Comparison of ENCODE assay signal across 33 cellular contexts in the genomic region with DNA sequence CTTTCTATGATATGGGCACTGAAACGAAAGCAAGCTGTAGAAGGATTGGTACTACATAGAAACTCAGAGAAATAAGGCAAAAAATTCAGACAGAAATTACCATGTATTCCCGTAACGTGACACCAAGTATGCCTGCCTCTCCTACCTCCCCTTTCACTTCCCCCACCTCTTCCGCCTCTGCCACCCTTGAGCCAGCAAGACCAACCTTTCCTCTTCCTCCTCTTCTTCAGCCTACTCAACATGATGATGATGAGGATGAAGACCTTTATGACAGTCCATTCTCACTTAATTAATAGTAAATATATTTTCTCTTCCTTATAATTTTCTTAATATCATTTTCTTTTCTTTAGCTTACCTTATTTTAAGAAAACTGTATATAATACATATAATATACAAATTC.
"Had no signal": no experiment of that assay in that cellular context is flagged by ENCODE, and none has a peak within 500 bp of the region (broad histone marks: within the 10 kb centered on the region; RNA-seq: fewer than 3 reads in every experiment).

No MANE protein-coding gene starts in this region.

- H3K27me3 ChIP-seq: MG63 had no signal

- H3K4me2 ChIP-seq: KMS-11 had no signal

- DNase-seq: Karpas-422, Kasumi-1, MG63, MM.1S, MV-4-11, NCI-H1048, NCI-H1092, NCI-H1092 treated with DMSO at 0.1 percent for 48 hours, NCI-H1105, NCI-H1105 treated with DMSO at 0.1 percent for 48 hours, NCI-H1417, NCI-H1417 treated with DMSO at 0.1 percent for 48 hours, NCI-H1436, NCI-H1436 treated with DMSO at 0.1 percent for 48 hours, NCI-H146, NCI-H1694, NCI-H1694 treated with DMSO at 0.1 percent for 48 hours, NCI-H187, NCI-H187 treated with DMSO at 0.1 percent for 48 hours, NCI-H1930, NCI-H2081, NCI-H2081 treated with DMSO at 0.1 percent for 48 hours, NCI-H2107, NCI-H2171, NCI-H2171 treated with DMSO at 0.1 percent for 48 hours, NCI-H2227 treated with DMSO at 0.1 percent for 48 hours, NCI-H226, NCI-H345, NCI-H446, NCI-H446 treated with DMSO at 0.1 percent for 48 hours, NCI-H510A, NCI-H510A treated with DMSO at 0.1 percent for 48 hours had no signal

- H3K27ac ChIP-seq: KMS-11 had no signal

- H3K9me3 ChIP-seq: MG63 had no signal

- H3K36me3 ChIP-seq: MG63 had no signal

- H3K4me3 ChIP-seq: MG63 had no signal
